Comparison of ENCODE assay signal across 8 cellular contexts in the genomic region with DNA sequence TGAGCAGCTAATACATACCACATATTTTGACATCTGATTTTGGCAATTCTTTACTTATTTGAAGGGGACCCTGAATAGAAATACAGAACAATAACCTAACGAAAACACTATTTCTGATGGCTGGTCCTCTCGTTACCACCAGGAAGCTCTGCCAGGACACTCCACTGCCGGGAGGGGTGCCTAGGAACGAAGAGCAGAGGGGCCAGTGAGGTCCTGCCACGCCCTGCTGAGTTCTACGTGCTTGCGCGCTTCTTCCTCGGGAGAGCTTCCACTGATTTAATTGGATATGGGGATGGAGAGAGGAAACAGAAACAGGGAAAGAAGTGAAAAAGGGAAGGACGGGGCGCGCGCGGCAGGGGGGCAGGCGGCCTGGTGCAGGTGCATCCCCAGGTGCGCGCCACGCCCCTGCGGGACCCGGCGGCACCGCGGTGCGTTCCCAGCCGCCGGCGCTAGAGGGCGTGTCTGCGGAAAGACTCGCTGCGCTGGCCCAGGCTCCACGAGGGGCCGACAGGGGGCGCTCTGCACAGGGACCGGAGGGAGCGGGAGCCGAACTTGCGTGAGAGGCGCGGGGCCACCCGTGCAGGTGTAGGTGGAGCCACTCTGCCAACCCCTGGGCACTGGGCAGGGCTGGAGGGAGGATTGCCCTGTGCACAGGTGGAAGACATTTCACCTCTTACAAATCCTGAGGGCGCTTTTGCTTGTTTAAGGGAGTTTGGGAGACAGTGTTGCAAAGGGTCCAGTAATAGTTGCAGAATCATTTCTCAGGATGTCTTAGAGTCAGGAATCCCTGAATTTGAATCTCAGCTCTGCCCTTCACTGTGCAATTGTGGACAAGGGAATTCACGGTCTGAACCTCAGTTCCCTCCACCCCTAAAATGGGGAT.
DNase-seq lines count a peak whose midpoint lies in the region; FAIRE-seq and TF ChIP-seq lines count a peak whose summit lies in the region.

No MANE protein-coding gene starts in this region.

- no peaks in the 10 kb centered on the region for H3K9me2 ChIP-seq in SU-DHL-6 (replicated peaks; ENCODE audit: insufficient read depth, low read length)

- H3K36me3 Mint-ChIP-seq in astrocyte (ENCODE audit: low read depth, unreplicated experiment) = peaks cover 2% of the 10 kb centered on the region

- TF ChIP-seq CTCF in HEK293 (tag by site-specific recombination; IDR thresholded peaks at IDR 0.05) (peak; percentile 68; the same call in 1 of the 2 replicates), SU-DHL-6 (IDR thresholded peaks at IDR 0.05; ENCODE audit: insufficient read depth, low read length, poor library complexity, severe bottlenecking) (peak; percentile 76), astrocyte (IDR thresholded peaks at IDR 0.05; ENCODE audit: insufficient read depth, low read depth, low read length) (peak; percentile 50), kidney epithelial cell (IDR thresholded peaks at IDR 0.05; ENCODE audit: insufficient read depth, low read length, poor library complexity, severe bottlenecking) (peak; percentile 98)

- H3K4me1 Mint-ChIP-seq in astrocyte (ENCODE audit: low read depth, unreplicated experiment) = no peaks in the 10 kb centered on the region

- H4K20me1 ChIP-seq in SU-DHL-6 (ENCODE audit: low read depth, low read length) (no peaks in the 10 kb centered on the region), astrocyte (ENCODE audit: insufficient read depth, low read length) (no peaks in the 10 kb centered on the region)

- peaks cover 17% of the 10 kb centered on the region for H3K9me3 Mint-ChIP-seq in astrocyte (ENCODE audit: unreplicated experiment)

- H3K4me1 ChIP-seq in HEK293 (ENCODE audit: control insufficient read depth, insufficient read depth, low read length) (no peaks in the 10 kb centered on the region), astrocyte (ENCODE audit: insufficient read depth, low read length) (peaks cover 18% of the 10 kb centered on the region)

- H3K4me3 ChIP-seq in HEK293 (ENCODE audit: low read depth, low read length) (no peak overlapping the region), SU-DHL-6 (ENCODE audit: insufficient read depth, low read length, poor library complexity, severe bottlenecking) (no peak overlapping the region), astrocyte (ENCODE audit: insufficient read depth, low read depth, low read length) (no peak overlapping the region), kidney epithelial cell (ENCODE audit: low read depth, low read length) (no peak overlapping the region)

- no peak overlapping the region for H2AFZ ChIP-seq in SU-DHL-6 (ENCODE audit: low read depth, low read length, severe bottlenecking)
- no peak overlapping the region for H2AFZ ChIP-seq in astrocyte (ENCODE audit: low read depth, low read length)

- no peak overlapping the region for H3K9ac ChIP-seq in SU-DHL-6 (ENCODE audit: low read length)
- no peak overlapping the region for H3K9ac ChIP-seq in astrocyte (ENCODE audit: low read length)

- POLR2A ChIA-PET in HEK293 (lab: Yijun Ruan, JAX) = no interaction called here

- H3K4me2 ChIP-seq in SU-DHL-6 (ENCODE audit: low read depth, low read length, poor library complexity, severe bottlenecking) (no peak overlapping the region), astrocyte (ENCODE audit: low read length) (no peak overlapping the region)

- H3K36me3 ChIP-seq in HEK293 (ENCODE audit: control insufficient read depth in 2 of 2, insufficient read depth in 1 of 2, low read length in 2 of 2) = no peaks in the 10 kb centered on the region
- H3K36me3 ChIP-seq in SU-DHL-6 (ENCODE audit: low read length) = no peaks in the 10 kb centered on the region
- H3K36me3 ChIP-seq in astrocyte (ENCODE audit: insufficient read depth, low read length) = no peaks in the 10 kb centered on the region
- no peaks in the 10 kb centered on the region for H3K36me3 ChIP-seq in kidney epithelial cell (ENCODE audit: control insufficient read depth, insufficient read depth, low read length)

- CTCF ChIA-PET in HEK293 (lab: Yijun Ruan, JAX) = interaction anchor here (0.5 to 3.5 kb wide), 19 partner anchors 9 to 1887 kb away, joined by 3 to 20 read pairs (median 3); no protein-coding TSS in a partner anchor

- FAIRE-seq in astrocyte (lab: Jason Lieb, UNC) = no peak

- H3K79me2 ChIP-seq in SU-DHL-6 (ENCODE audit: insufficient read depth, low read length) = no peaks in the 10 kb centered on the region
- H3K79me2 ChIP-seq in astrocyte (ENCODE audit: insufficient read depth, low read length) = no peaks in the 10 kb centered on the region

- no peaks in the 10 kb centered on the region for H3K27me3 Mint-ChIP-seq in astrocyte (ENCODE audit: low read depth, unreplicated experiment)

- no peak overlapping the region for H3K27ac ChIP-seq in HEK293 (ENCODE audit: extremely low read depth, low read depth, low read length)
- no peak overlapping the region for H3K27ac ChIP-seq in SU-DHL-6 (ENCODE audit: low read depth, low read length)
- no peak overlapping the region for H3K27ac ChIP-seq in astrocyte (ENCODE audit: low read depth, low read length)

- no peak overlapping the region for H3K4me3 Mint-ChIP-seq in astrocyte (ENCODE audit: unreplicated experiment)

- no peaks in the 10 kb centered on the region for H3F3A ChIP-seq in SU-DHL-6 (ENCODE audit: insufficient read depth)

- DNase-seq in D341Med (ENCODE audit: low spot score) (peak; percentile 35), astrocyte (ENCODE audit: low read depth) (no peak), kidney epithelial cell (ENCODE audit: low read depth) (no peak), NCI-H748 (lab: John Stamatoyannopoulos, UW; ENCODE audit: unreplicated experiment) (no peak), GDM1 (lab: John Stamatoyannopoulos, UW) (no peak)
- DNase-seq in stimulated activated CD8-positive, alpha-beta memory T cell treated with anti-CD3 and anti-CD28 coated beads, Interleukin-12 subunit alpha, Interleukin-12 subunit beta, amount 100 ng/mL, for 1 hour (ENCODE audit: low read depth) = peak; percentile 20

- H3K27me3 ChIP-seq in SU-DHL-6 (ENCODE audit: low read length) (no peaks in the 10 kb centered on the region), astrocyte (ENCODE audit: insufficient read depth, low read length) (no peaks in the 10 kb centered on the region), kidney epithelial cell (ENCODE audit: control insufficient read depth, insufficient read depth, low read length) (no peaks in the 10 kb centered on the region)

- no peaks in the 10 kb centered on the region for H3K9me3 ChIP-seq in HEK293 (ENCODE audit: control insufficient read depth, insufficient read depth, low read depth, low read length)
- H3K9me3 ChIP-seq in SU-DHL-6 (ENCODE audit: insufficient read depth, low read length) = no peaks in the 10 kb centered on the region
- H3K9me3 ChIP-seq in astrocyte (ENCODE audit: insufficient read depth, low read depth, low read length) = no peaks in the 10 kb centered on the region

- no peak overlapping the region for H3K27ac Mint-ChIP-seq in astrocyte (ENCODE audit: unreplicated experiment)

TF ChIP-seq in HEK293, 187 proteins besides CTCF, POLR2A, EP300 and RAD21:
- TF ChIP-seq ZNF362 (tag by site-specific recombination; IDR thresholded peaks at IDR 0.05) = no peak
- TF ChIP-seq ZNF184 (tag by site-specific recombination; IDR thresholded peaks at IDR 0.05) = no peak
- TF ChIP-seq ZNF610 (tag by site-specific recombination; IDR thresholded peaks at IDR 0.05; ENCODE audit: borderline replicate concordance) = no peak
- TF ChIP-seq ZBTB26 (tag by site-specific recombination; optimal IDR thresholded peaks at IDR 0.05) = peak; percentile 29
- peak; percentile 23; the same call in 1 of the 2 replicates for TF ChIP-seq KLF8 (tag by site-specific recombination; IDR thresholded peaks at IDR 0.05)
- TF ChIP-seq ZNF2 (tag by site-specific recombination; IDR thresholded peaks at IDR 0.05) = 0 out of 2 replicates have a peak, but pooled peaks have one; percentile 29
- no peak for TF ChIP-seq ZNF600 (tag by site-specific recombination; IDR thresholded peaks at IDR 0.05)
- 0 out of 2 replicates have a peak, but pooled peaks have one; percentile 31 for TF ChIP-seq KLF17 (tag by site-specific recombination; IDR thresholded peaks at IDR 0.05)
- peak; percentile 56 for TF ChIP-seq KLF9 (tag by site-specific recombination; IDR thresholded peaks at IDR 0.05; ENCODE audit: low read depth)
- no peak for TF ChIP-seq ZBTB21 (tag by site-specific recombination; IDR thresholded peaks at IDR 0.05)
- no peak for TF ChIP-seq PRDM1 (tag by site-specific recombination; IDR thresholded peaks at IDR 0.05)
TF ChIP-seq in HEK293: peak in this region for 5.

Comparison
In these comparisons a context has a peak if more than half of its experiments do, and no peak if none do; other contexts are left out.
1. DNase-seq: peak in D341Med (single experiment) and stimulated activated CD8-positive, alpha-beta memory T cell treated with anti-CD3 and anti-CD28 coated beads, Interleukin-12 subunit alpha, Interleukin-12 subunit beta, amount 100 ng/mL, for 1 hour (single experiment); none in astrocyte (single experiment), kidney epithelial cell (single experiment), NCI-H748 (single experiment) and GDM1 (single experiment).
2. Peak in every context shown above with its lines, with median percentiles within 50 percentile points of each other: CTCF ChIP-seq.